Comparison of ENCODE assay signal across 9 cellular contexts in the genomic region with DNA sequence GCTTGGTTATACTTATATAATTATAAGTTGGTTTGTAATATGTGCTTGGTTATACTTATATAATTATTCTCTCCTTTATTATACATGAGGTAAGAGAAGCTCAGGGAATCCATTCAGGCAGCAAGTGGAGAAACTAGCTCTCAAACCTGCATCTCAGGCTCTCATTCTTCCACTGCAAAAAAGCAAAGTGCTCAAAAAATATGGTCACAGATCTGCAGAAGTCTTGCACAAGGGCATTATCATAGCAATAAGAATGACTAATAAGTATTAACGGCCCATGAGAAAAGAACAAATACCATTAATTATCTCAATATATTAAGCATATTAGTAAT. TPM values are rescaled to one million over a fixed set of nuclear protein-coding genes. Genes with fewer than 3 reads are reported as not detected.
DNase-seq lines count a peak whose midpoint lies in the region; ATAC-seq and TF ChIP-seq lines count a peak whose summit lies in the region.
"Had no signal": no experiment of that assay in that cellular context is flagged by ENCODE, and none has a peak within 500 bp of the region (broad histone marks: within the 10 kb centered on the region; RNA-seq: fewer than 3 reads in every experiment).

No MANE protein-coding gene starts in this region.

- H3K27ac ChIP-seq in PC-9 = no peak overlapping the region
- peak overlapping the region in 3 of 4 donors; percentile 2 to 92 (median 88) for H3K27ac ChIP-seq in esophagus squamous epithelium

- peaks cover 14% of the 10 kb centered on the region for H3K27me3 Mint-ChIP-seq in T-helper 1 cell treated with Interleukin-12 subunit alpha and Interleukin-12 subunit beta and Interleukin-4 antibody, amounts not matched to agents 30 μg/mL and 1 μg/mL, for 36 hours (ENCODE audit: low read depth)
- H3K27me3 Mint-ChIP-seq: dendritic cell treated with granulocyte-macrophage colony-stimulating factor and Interleukin-4, amounts not matched to agents 40 ng/mL and 50 ng/mL, for 4 days had no signal

- H3K79me2 ChIP-seq in PC-9 (ENCODE audit: low read depth) = peaks cover 45% of the 10 kb centered on the region

- no TSS peak for BruUV-seq in PC-9 (replicated peaks; lab: Mats Ljungman, UMichigan)

- peaks cover 64% of the 10 kb centered on the region for H3K4me1 ChIP-seq in PC-9 (replicated peaks; ENCODE audit: insufficient read depth)
- peaks cover 43 to 81% (median 67%) of the 10 kb centered on the region in 3 donors for H3K4me1 ChIP-seq in esophagus squamous epithelium

- no peaks in the 10 kb centered on the region for H3K9me2 ChIP-seq in PC-9 (ENCODE audit: insufficient read depth)

- no peaks in the 10 kb centered on the region for H3K9me3 ChIP-seq in PC-9 (ENCODE audit: insufficient read depth, low read depth)
- no peaks in the 10 kb centered on the region for H3K9me3 ChIP-seq in esophagus squamous epithelium

- no peak overlapping the region for H2AFZ ChIP-seq in PC-9

- peak overlapping the region; percentile 89; the same call in 1 of the 2 replicates for H3K4me3 ChIP-seq in PC-9
- H3K4me3 ChIP-seq in esophagus squamous epithelium = peak overlapping the region in 3 of 4 donors; percentile 68 to 87 (median 71)

- peaks cover 38% of the 10 kb centered on the region for H3F3A ChIP-seq in PC-9 (ENCODE audit: insufficient read depth, low read depth)

- WGBS in esophagus squamous epithelium, 2 donors = 0% methylated on average over 1 of the region's 1 CpG

- DNase-seq in T-helper 1 cell = no peak
- no peak for DNase-seq in PC-9
- no peak for DNase-seq in esophagus squamous epithelium (lab: John Stamatoyannopoulos, UW)
- DNase-seq in stimulated activated effector memory CD8-positive, alpha-beta T cell treated with anti-CD3 and anti-CD28 coated beads, Interleukin-12 subunit alpha, Interleukin-12 subunit beta, amount 100 ng/mL, for 72 hours (ENCODE audit: low spot score in 2 of 2) = no peak
- no peak for DNase-seq in NCI-H345 treated with DMSO at 0.1 percent for 48 hours (lab: John Stamatoyannopoulos, UW; ENCODE audit: unreplicated experiment)
- no peak for DNase-seq in DMS153 (lab: John Stamatoyannopoulos, UW)
- DNase-seq in activated CD4-positive, CD25-positive, alpha-beta regulatory T cell treated with anti-CD3 and anti-CD28 coated beads, Interleukin-2, amount 50 U/mL, for 72 hours = no peak

- peak overlapping the region; percentile 97 for H3K4me2 ChIP-seq in PC-9

- H3K36me3 ChIP-seq in PC-9 (ENCODE audit: low read depth) (no peaks in the 10 kb centered on the region), esophagus squamous epithelium (no peaks in the 10 kb centered on the region)

- TF ChIP-seq CTCF in PC-9 (conservative IDR thresholded peaks at IDR 0.05) = no peak
- TF ChIP-seq CTCF in esophagus squamous epithelium (IDR thresholded peaks at IDR 0.05) = no peak

- ATAC-seq in stimulated activated effector memory CD8-positive, alpha-beta T cell treated with anti-CD3 and anti-CD28 coated beads, Interleukin-12 subunit alpha, Interleukin-12 subunit beta, amount 100 ng/mL, for 72 hours = no peak

- peak overlapping the region; percentile 57 for H3K27ac Mint-ChIP-seq in T-helper 1 cell treated with Interleukin-12 subunit alpha and Interleukin-12 subunit beta and Interleukin-4 antibody, amounts not matched to agents 30 μg/mL and 1 μg/mL, for 36 hours
- peak overlapping the region; percentile 43 for H3K27ac Mint-ChIP-seq in stimulated activated effector memory CD8-positive, alpha-beta T cell treated with anti-CD3 and anti-CD28 coated beads, Interleukin-12 subunit alpha, Interleukin-12 subunit beta, amount 100 ng/mL, for 72 hours

- POLR2A ChIA-PET in PC-9 (lab: Charles Lee; ENCODE audit: unreplicated experiment) = interaction anchor here (0.7 to 1.1 kb wide), 4 partner anchors 13 to 28 kb away, joined by 4 to 5 read pairs (median 4); a partner anchor contains a TSS

- no peaks in the 10 kb centered on the region for H3K9me3 Mint-ChIP-seq in T-helper 1 cell treated with Interleukin-12 subunit alpha and Interleukin-12 subunit beta and Interleukin-4 antibody, amounts not matched to agents 30 μg/mL and 1 μg/mL, for 36 hours
- no peaks in the 10 kb centered on the region for H3K9me3 Mint-ChIP-seq in stimulated activated effector memory CD8-positive, alpha-beta T cell treated with anti-CD3 and anti-CD28 coated beads, Interleukin-12 subunit alpha, Interleukin-12 subunit beta, amount 100 ng/mL, for 72 hours
- H3K9me3 Mint-ChIP-seq: dendritic cell treated with granulocyte-macrophage colony-stimulating factor and Interleukin-4, amounts not matched to agents 40 ng/mL and 50 ng/mL, for 4 days had no signal

- H3K4me1 Mint-ChIP-seq in T-helper 1 cell treated with Interleukin-12 subunit alpha and Interleukin-12 subunit beta and Interleukin-4 antibody, amounts not matched to agents 30 μg/mL and 1 μg/mL, for 36 hours (ENCODE audit: low read depth) = peaks cover 29% of the 10 kb centered on the region
- H3K4me1 Mint-ChIP-seq in stimulated activated effector memory CD8-positive, alpha-beta T cell treated with anti-CD3 and anti-CD28 coated beads, Interleukin-12 subunit alpha, Interleukin-12 subunit beta, amount 100 ng/mL, for 72 hours = peaks cover 28% of the 10 kb centered on the region

- H3K36me3 Mint-ChIP-seq in T-helper 1 cell treated with Interleukin-12 subunit alpha and Interleukin-12 subunit beta and Interleukin-4 antibody, amounts not matched to agents 30 μg/mL and 1 μg/mL, for 36 hours (ENCODE audit: low read depth) = peaks cover 13% of the 10 kb centered on the region
- H3K36me3 Mint-ChIP-seq in stimulated activated effector memory CD8-positive, alpha-beta T cell treated with anti-CD3 and anti-CD28 coated beads, Interleukin-12 subunit alpha, Interleukin-12 subunit beta, amount 100 ng/mL, for 72 hours = peaks cover 9% of the 10 kb centered on the region

- H3K27me3 ChIP-seq in PC-9 (ENCODE audit: insufficient read depth, low read depth) (no peaks in the 10 kb centered on the region), esophagus squamous epithelium (no peaks in the 10 kb centered on the region)

- H3K4me3 Mint-ChIP-seq in T-helper 1 cell treated with Interleukin-12 subunit alpha and Interleukin-12 subunit beta and Interleukin-4 antibody, amounts not matched to agents 30 μg/mL and 1 μg/mL, for 36 hours = peak overlapping the region; percentile 39
- peak overlapping the region; percentile 83 for H3K4me3 Mint-ChIP-seq in stimulated activated effector memory CD8-positive, alpha-beta T cell treated with anti-CD3 and anti-CD28 coated beads, Interleukin-12 subunit alpha, Interleukin-12 subunit beta, amount 100 ng/mL, for 72 hours

- no peaks in the 10 kb centered on the region for H4K20me1 ChIP-seq in PC-9 (ENCODE audit: insufficient read depth)

- intact Hi-C loops in PC-9 (cut with micrococcal nuclease; ENCODE audit: unreplicated experiment) (no loop called here), esophagus squamous epithelium (cut with DNase I) (no loop called here)

- CTCF ChIA-PET in PC-9 (lab: Charles Lee) = no interaction called here

- TF ChIP-seq POLR2A in esophagus squamous epithelium (IDR thresholded peaks at IDR 0.05) = no peak

RNA-seq across cellular contexts. Expression of a gene that starts 0.5 kb away (rescaled TPM):
- total RNA-seq in PC-9 (2021) = 34.1 and 38.7 TPM in 2 replicates
- total RNA-seq in esophagus squamous epithelium = 10 to 100 TPM; 37.0 to 56.9 (median 44.4) TPM

RNA-seq across cellular contexts. Expression of a gene that starts 16.3 kb away (rescaled TPM):
- total RNA-seq in PC-9 (2021) = 29.5 and 37.0 TPM in 2 replicates
- total RNA-seq in esophagus squamous epithelium = 10 to 100 TPM; 12.6 to 36.6 (median 26.4) TPM
